8 cellular contexts compared by ENCODE assay signal in genomic region chr7:100130608-100131453, GRCh38. TPM values are rescaled to one million over a fixed set of nuclear protein-coding genes. Genes with fewer than 3 reads are reported as not detected.
DNase-seq lines count a peak whose midpoint lies in the region; ATAC-seq and TF ChIP-seq lines count a peak whose summit lies in the region.

No MANE protein-coding gene starts in this region.

- ATAC-seq in lower lobe of right lung, result no peak

- H3K4me1 ChIP-seq in lower lobe of right lung, result peaks cover 23% of the 10 kb centered on the region

- H3K27me3 ChIP-seq in lower lobe of right lung (ENCODE audit: low read depth), result no peaks in the 10 kb centered on the region

- intact Hi-C loops in lower lobe of right lung (cut with DNase I), result no loop called here

- H3K27ac ChIP-seq in lower lobe of right lung, result no peak overlapping the region

- TF ChIP-seq CTCF in GM12874 (IDR thresholded peaks at IDR 0.05; ENCODE audit: insufficient read depth, low read depth, low read length) (peak; percentile 84), lower lobe of right lung (IDR thresholded peaks at IDR 0.05) (peak; percentile 87)

- peak; percentile 70 for DNase-seq in 8988T
- peak; percentile 72 for DNase-seq in NCI-H2196 treated with DMSO at 0.1 percent for 48 hours (lab: John Stamatoyannopoulos, UW; ENCODE audit: unreplicated experiment)
- peak; percentile 87 for DNase-seq in activated CD4-positive, alpha-beta T cell treated with anti-CD3 and anti-CD28 coated beads, Interleukin-2, amount 50 U/mL, for 1 hour
- peak; percentile 73 for DNase-seq in dermis blood vessel endothelial cell
- DNase-seq in lower lobe of right lung, result peak; percentile 82
- peak; percentile 41 for DNase-seq in stimulated activated CD8-positive, alpha-beta memory T cell treated with anti-CD3 and anti-CD28 coated beads, Interleukin-12 subunit alpha, Interleukin-12 subunit beta, amount 100 ng/mL, for 24 hours (ENCODE audit: extremely low read depth)
- no peak for DNase-seq in pons (ENCODE audit: low spot score)

- H3K36me3 ChIP-seq in lower lobe of right lung, result no peaks in the 10 kb centered on the region

- no peak overlapping the region for H3K4me3 ChIP-seq in lower lobe of right lung

- H3K9me3 ChIP-seq in lower lobe of right lung, result no peaks in the 10 kb centered on the region

RNA-seq across cellular contexts. Expression of gene MBLAC1, which starts 4.1 kb away (rescaled TPM):
- 2.4 and 3.7 TPM in 2 replicates for total RNA-seq in dermis blood vessel endothelial cell
- total RNA-seq in lower lobe of right lung, result 2.7 TPM

RNA-seq across cellular contexts. Expression of gene CNPY4, which starts 11.4 kb away (rescaled TPM):
- total RNA-seq in dermis blood vessel endothelial cell, result 31.2 and 39.5 TPM in 2 replicates
- total RNA-seq in lower lobe of right lung, result 10.5 TPM

RNA-seq across cellular contexts. Expression of gene TAF6, which starts 11.7 kb away (rescaled TPM):
- total RNA-seq in dermis blood vessel endothelial cell (37.1 and 78.6 TPM in 2 replicates), lower lobe of right lung (39.4 TPM)

RNA-seq across cellular contexts. Expression of gene LAMTOR4, which starts 17.9 kb away (rescaled TPM):
- 55.1 and 133 TPM in 2 replicates for total RNA-seq in dermis blood vessel endothelial cell
- 131 TPM for total RNA-seq in lower lobe of right lung

RNA-seq across cellular contexts. Expression of gene TRAPPC14, which starts 27.7 kb away (rescaled TPM):
- total RNA-seq in dermis blood vessel endothelial cell (4.1 and 4.7 TPM in 2 replicates), lower lobe of right lung (24.3 TPM)
